1 cellular context compared by ENCODE assay signal in the genomic region with DNA sequence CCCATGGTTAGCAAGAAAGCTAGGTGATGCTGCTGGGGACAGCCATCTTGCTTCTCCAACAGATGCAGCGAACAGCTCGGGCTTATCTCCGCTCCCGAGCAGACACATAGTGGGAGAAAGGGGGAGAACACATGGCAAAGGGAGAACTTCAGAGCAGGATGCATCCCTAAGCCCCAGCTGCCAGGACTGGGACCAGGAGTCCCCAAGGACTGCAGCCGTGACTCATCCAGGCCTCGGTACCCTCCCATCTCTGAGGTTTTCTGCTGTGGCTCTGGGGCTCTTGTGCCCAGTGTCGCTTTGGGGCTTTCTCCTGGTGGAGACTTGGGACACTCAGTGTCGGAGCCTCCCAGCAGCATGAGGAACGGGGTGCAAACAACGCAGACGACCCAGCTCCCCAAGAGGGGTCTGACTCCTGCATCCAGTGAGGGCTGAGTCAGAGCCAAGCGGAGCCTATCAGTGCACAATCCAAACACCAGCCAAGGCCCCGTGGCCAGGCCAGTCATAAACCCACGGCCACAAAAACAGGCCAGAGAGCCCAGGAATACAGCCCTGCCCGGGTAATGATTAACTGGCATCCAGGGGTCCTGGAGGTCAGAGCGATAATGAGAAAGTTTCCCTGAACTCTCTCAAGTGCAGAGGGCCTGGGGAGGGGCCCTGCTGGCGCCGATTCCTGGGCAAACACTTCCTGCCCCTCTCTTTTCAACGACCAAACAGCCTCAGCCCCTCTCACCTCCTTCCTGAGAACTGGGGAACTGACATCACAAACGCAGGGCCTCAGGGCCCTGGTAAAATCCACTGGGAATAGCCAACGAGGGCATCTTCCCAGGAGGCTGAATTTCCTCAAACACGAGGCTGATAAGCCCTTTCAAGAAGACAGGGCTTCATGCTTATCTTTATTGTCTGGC.
TF ChIP-seq lines count a peak whose summit lies in the region.

No MANE protein-coding gene starts in this region.

TF ChIP-seq in HepG2, 621 proteins besides CTCF, POLR2A, EP300 and RAD21 (continued from another document and continues in another):
- TF ChIP-seq, protein P1, sequence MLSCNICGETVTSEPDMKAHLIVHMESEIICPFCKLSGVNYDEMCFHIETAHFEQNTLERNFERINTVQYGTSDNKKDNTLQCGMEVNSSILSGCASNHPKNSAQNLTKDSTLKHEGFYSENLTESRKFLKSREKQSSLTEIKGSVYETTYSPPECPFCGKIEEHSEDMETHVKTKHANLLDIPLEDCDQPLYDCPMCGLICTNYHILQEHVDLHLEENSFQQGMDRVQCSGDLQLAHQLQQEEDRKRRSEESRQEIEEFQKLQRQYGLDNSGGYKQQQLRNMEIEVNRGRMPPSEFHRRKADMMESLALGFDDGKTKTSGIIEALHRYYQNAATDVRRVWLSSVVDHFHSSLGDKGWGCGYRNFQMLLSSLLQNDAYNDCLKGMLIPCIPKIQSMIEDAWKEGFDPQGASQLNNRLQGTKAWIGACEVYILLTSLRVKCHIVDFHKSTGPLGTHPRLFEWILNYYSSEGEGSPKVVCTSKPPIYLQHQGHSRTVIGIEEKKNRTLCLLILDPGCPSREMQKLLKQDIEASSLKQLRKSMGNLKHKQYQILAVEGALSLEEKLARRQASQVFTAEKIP (CRISPR knock-in tag; IDR thresholded peaks at IDR 0.05; ENCODE audit: borderline replicate concordance) = no peak
- TF ChIP-seq ZNF547 (CRISPR knock-in tag; IDR thresholded peaks at IDR 0.05) (no peak; the same call in 1 of the 2 replicates), ZKSCAN1 (IDR thresholded peaks at IDR 0.05; ENCODE audit: low read length) (no peak), ZNF713 (CRISPR knock-in tag; IDR thresholded peaks at IDR 0.05) (0 out of 2 replicates have a peak, but pooled peaks have one; percentile 78), PHF5A (CRISPR knock-in tag; IDR thresholded peaks at IDR 0.05; ENCODE audit: low read depth, unreplicated experiment) (no peak), ZNF180 (CRISPR knock-in tag; IDR thresholded peaks at IDR 0.05; ENCODE audit: borderline replicate concordance, low read depth) (no peak), RFX5 (IDR thresholded peaks at IDR 0.05; ENCODE audit: low read depth, low read length) (no peak), ZNF350 (CRISPR knock-in tag; IDR thresholded peaks at IDR 0.05; ENCODE audit: borderline replicate concordance, low read depth) (peak; percentile 62; the same call in 1 of the 2 replicates), U2AF2 (IDR thresholded peaks at IDR 0.05; ENCODE audit: low read depth, low read length) (no peak), RBM22 (optimal IDR thresholded peaks at IDR 0.05; ENCODE audit: low read length) (no peak), ZNF556 (CRISPR knock-in tag; IDR thresholded peaks at IDR 0.05; ENCODE audit: borderline replicate concordance) (no peak), PPARG (CRISPR knock-in tag; conservative IDR thresholded peaks at IDR 0.05) (peak; percentile 72; the same call in 1 of the 2 replicates), ZC3H4 (CRISPR knock-in tag; IDR thresholded peaks at IDR 0.05; ENCODE audit: borderline replicate concordance) (no peak), KAT8 (CRISPR knock-in tag; IDR thresholded peaks at IDR 0.05) (peak; percentile 66; the same call in 1 of the 2 replicates), TOPORS (CRISPR knock-in tag; IDR thresholded peaks at IDR 0.05) (no peak), ZMYM2 (CRISPR knock-in tag; IDR thresholded peaks at IDR 0.05) (peak; percentile 45; the same call in 1 of the 2 replicates), DPF2 (CRISPR knock-in tag; IDR thresholded peaks at IDR 0.05; ENCODE audit: borderline replicate concordance, low read depth) (no peak), SP1 (IDR thresholded peaks at IDR 0.05) (no peak), SP1 (CRISPR knock-in tag; IDR thresholded peaks at IDR 0.05) (no peak), SAFB2 (CRISPR knock-in tag; IDR thresholded peaks at IDR 0.05; ENCODE audit: borderline replicate concordance, low read depth) (no peak), GPN1 (CRISPR knock-in tag; IDR thresholded peaks at IDR 0.05; ENCODE audit: borderline replicate concordance) (no peak), IRF2 (CRISPR knock-in tag; IDR thresholded peaks at IDR 0.05) (no peak), ZNF430 (CRISPR knock-in tag; IDR thresholded peaks at IDR 0.05) (peak; percentile 53; the same call in 1 of the 2 replicates), ZNF883 (CRISPR knock-in tag; IDR thresholded peaks at IDR 0.05; ENCODE audit: not compliant biosample characterization) (no peak), YEATS4 (CRISPR knock-in tag; IDR thresholded peaks at IDR 0.05; ENCODE audit: borderline replicate concordance) (no peak; the same call in 1 of the 2 replicates), NFRKB (IDR thresholded peaks at IDR 0.05) (no peak), MAFG (CRISPR knock-in tag; IDR thresholded peaks at IDR 0.05) (no peak), ESRRA (CRISPR knock-in tag; IDR thresholded peaks at IDR 0.05; ENCODE audit: low read depth) (0 out of 2 replicates have a peak, but pooled peaks have one; percentile 19), NR3C1 (CRISPR knock-in tag; IDR thresholded peaks at IDR 0.05) (no peak), ZNF577 (CRISPR knock-in tag; IDR thresholded peaks at IDR 0.05; ENCODE audit: borderline replicate concordance, low read depth) (no peak), POLR2G (IDR thresholded peaks at IDR 0.05; ENCODE audit: low read depth, low read length) (no peak), ZNF792 (CRISPR knock-in tag; IDR thresholded peaks at IDR 0.05) (0 out of 2 replicates have a peak, but pooled peaks have one; percentile 51), TAF15 (IDR thresholded peaks at IDR 0.05; ENCODE audit: low read depth, low read length, poor library complexity, severe bottlenecking) (no peak), ATF7-NPFF (CRISPR knock-in tag; IDR thresholded peaks at IDR 0.05; ENCODE audit: low read depth) (no peak; the same call in 1 of the 2 replicates), ZNF33A (CRISPR knock-in tag; IDR thresholded peaks at IDR 0.05; ENCODE audit: borderline replicate concordance) (peak; percentile 37; the same call in 1 of the 2 replicates), ZNF354B (CRISPR knock-in tag; IDR thresholded peaks at IDR 0.05) (no peak), TCF7 (IDR thresholded peaks at IDR 0.05; ENCODE audit: low read depth) (peak; percentile 52; the same call in 1 of the 2 replicates), ERF (CRISPR knock-in tag; IDR thresholded peaks at IDR 0.05) (peak; percentile 57; the same call in 1 of the 2 replicates), ZNF605 (CRISPR knock-in tag; IDR thresholded peaks at IDR 0.05) (peak; percentile 80)
- TF ChIP-seq, protein P2, sequence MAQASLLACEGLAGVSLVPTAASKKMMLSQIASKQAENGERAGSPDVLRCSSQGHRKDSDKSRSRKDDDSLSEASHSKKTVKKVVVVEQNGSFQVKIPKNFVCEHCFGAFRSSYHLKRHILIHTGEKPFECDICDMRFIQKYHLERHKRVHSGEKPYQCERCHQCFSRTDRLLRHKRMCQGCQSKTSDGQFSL (CRISPR knock-in tag; IDR thresholded peaks at IDR 0.05) = no peak
- TF ChIP-seq, protein P3, sequence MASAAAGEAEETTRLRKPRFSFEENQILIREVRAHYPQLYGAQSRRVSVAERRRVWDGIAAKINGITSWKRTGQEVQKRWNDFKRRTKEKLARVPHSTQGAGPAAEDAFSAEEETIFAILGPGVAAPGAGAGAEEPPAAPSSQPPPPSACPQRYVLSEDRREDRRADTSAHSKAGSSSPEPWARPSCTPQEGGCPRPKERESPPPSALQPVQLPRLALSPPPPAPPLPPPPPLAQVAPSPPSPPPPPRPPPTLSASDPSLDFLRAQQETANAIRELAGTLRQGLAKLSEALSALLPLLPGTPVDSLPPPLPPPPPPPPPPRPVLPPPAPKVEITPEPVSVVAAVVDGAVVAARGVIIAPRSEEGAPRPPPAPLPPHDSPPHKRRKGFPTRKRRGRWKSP (CRISPR knock-in tag; IDR thresholded peaks at IDR 0.05) = 0 out of 2 replicates have a peak, but pooled peaks have one; percentile 44
- TF ChIP-seq, protein P4, sequence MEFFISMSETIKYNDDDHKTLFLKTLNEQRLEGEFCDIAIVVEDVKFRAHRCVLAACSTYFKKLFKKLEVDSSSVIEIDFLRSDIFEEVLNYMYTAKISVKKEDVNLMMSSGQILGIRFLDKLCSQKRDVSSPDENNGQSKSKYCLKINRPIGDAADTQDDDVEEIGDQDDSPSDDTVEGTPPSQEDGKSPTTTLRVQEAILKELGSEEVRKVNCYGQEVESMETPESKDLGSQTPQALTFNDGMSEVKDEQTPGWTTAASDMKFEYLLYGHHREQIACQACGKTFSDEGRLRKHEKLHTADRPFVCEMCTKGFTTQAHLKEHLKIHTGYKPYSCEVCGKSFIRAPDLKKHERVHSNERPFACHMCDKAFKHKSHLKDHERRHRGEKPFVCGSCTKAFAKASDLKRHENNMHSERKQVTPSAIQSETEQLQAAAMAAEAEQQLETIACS (CRISPR knock-in tag; IDR thresholded peaks at IDR 0.05) = no peak
- TF ChIP-seq, protein P5, sequence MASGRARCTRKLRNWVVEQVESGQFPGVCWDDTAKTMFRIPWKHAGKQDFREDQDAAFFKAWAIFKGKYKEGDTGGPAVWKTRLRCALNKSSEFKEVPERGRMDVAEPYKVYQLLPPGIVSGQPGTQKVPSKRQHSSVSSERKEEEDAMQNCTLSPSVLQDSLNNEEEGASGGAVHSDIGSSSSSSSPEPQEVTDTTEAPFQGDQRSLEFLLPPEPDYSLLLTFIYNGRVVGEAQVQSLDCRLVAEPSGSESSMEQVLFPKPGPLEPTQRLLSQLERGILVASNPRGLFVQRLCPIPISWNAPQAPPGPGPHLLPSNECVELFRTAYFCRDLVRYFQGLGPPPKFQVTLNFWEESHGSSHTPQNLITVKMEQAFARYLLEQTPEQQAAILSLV (CRISPR knock-in tag; IDR thresholded peaks at IDR 0.05; ENCODE audit: borderline replicate concordance) = peak; percentile 23; the same call in 1 of the 2 replicates
- TF ChIP-seq, protein P6, sequence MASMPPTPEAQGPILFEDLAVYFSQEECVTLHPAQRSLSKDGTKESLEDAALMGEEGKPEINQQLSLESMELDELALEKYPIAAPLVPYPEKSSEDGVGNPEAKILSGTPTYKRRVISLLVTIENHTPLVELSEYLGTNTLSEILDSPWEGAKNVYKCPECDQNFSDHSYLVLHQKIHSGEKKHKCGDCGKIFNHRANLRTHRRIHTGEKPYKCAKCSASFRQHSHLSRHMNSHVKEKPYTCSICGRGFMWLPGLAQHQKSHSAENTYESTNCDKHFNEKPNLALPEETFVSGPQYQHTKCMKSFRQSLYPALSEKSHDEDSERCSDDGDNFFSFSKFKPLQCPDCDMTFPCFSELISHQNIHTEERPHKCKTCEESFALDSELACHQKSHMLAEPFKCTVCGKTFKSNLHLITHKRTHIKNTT (CRISPR knock-in tag; IDR thresholded peaks at IDR 0.05) = no peak
- TF ChIP-seq, protein P7, sequence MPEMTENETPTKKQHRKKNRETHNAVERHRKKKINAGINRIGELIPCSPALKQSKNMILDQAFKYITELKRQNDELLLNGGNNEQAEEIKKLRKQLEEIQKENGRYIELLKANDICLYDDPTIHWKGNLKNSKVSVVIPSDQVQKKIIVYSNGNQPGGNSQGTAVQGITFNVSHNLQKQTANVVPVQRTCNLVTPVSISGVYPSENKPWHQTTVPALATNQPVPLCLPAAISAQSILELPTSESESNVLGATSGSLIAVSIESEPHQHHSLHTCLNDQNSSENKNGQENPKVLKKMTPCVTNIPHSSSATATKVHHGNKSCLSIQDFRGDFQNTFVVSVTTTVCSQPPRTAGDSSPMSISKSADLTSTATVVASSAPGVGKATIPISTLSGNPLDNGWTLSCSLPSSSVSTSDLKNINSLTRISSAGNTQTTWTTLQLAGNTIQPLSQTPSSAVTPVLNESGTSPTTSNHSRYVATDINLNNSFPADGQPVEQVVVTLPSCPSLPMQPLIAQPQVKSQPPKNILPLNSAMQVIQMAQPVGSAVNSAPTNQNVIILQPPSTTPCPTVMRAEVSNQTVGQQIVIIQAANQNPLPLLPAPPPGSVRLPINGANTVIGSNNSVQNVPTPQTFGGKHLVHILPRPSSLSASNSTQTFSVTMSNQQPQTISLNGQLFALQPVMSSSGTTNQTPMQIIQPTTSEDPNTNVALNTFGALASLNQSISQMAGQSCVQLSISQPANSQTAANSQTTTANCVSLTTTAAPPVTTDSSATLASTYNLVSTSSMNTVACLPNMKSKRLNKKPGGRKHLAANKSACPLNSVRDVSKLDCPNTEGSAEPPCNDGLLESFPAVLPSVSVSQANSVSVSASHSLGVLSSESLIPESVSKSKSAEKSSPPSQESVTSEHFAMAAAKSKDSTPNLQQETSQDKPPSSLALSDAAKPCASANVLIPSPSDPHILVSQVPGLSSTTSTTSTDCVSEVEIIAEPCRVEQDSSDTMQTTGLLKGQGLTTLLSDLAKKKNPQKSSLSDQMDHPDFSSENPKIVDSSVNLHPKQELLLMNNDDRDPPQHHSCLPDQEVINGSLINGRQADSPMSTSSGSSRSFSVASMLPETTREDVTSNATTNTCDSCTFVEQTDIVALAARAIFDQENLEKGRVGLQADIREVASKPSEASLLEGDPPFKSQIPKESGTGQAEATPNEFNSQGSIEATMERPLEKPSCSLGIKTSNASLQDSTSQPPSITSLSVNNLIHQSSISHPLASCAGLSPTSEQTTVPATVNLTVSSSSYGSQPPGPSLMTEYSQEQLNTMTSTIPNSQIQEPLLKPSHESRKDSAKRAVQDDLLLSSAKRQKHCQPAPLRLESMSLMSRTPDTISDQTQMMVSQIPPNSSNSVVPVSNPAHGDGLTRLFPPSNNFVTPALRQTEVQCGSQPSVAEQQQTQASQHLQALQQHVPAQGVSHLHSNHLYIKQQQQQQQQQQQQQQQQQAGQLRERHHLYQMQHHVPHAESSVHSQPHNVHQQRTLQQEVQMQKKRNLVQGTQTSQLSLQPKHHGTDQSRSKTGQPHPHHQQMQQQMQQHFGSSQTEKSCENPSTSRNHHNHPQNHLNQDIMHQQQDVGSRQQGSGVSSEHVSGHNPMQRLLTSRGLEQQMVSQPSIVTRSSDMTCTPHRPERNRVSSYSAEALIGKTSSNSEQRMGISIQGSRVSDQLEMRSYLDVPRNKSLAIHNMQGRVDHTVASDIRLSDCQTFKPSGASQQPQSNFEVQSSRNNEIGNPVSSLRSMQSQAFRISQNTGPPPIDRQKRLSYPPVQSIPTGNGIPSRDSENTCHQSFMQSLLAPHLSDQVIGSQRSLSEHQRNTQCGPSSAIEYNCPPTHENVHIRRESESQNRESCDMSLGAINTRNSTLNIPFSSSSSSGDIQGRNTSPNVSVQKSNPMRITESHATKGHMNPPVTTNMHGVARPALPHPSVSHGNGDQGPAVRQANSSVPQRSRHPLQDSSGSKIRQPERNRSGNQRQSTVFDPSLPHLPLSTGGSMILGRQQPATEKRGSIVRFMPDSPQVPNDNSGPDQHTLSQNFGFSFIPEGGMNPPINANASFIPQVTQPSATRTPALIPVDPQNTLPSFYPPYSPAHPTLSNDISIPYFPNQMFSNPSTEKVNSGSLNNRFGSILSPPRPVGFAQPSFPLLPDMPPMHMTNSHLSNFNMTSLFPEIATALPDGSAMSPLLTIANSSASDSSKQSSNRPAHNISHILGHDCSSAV (CRISPR knock-in tag; IDR thresholded peaks at IDR 0.05; ENCODE audit: borderline replicate concordance) = no peak
- TF ChIP-seq, protein P8, sequence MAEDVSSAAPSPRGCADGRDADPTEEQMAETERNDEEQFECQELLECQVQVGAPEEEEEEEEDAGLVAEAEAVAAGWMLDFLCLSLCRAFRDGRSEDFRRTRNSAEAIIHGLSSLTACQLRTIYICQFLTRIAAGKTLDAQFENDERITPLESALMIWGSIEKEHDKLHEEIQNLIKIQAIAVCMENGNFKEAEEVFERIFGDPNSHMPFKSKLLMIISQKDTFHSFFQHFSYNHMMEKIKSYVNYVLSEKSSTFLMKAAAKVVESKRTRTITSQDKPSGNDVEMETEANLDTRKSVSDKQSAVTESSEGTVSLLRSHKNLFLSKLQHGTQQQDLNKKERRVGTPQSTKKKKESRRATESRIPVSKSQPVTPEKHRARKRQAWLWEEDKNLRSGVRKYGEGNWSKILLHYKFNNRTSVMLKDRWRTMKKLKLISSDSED (CRISPR knock-in tag; IDR thresholded peaks at IDR 0.05) = no peak
